Comparison of ENCODE assay signal across 13 cellular contexts in genomic region chr10:17144032-17144431, GRCh38.
"Had no signal": no experiment of that assay in that cellular context is flagged by ENCODE, and none has a peak within 500 bp of the region (broad histone marks: within the 10 kb centered on the region; RNA-seq: fewer than 3 reads in every experiment).

No MANE protein-coding gene starts in this region.

- H3K27me3 Mint-ChIP-seq: memory B cell, type B pancreatic cell had no signal

- H3K36me3 ChIP-seq: cardiac muscle cell, esophagus squamous epithelium had no signal

- H3K4me3 ChIP-seq: cardiac muscle cell, esophagus squamous epithelium, skin epidermis had no signal

- H3K4me1 ChIP-seq: esophagus squamous epithelium had no signal

- H3K27ac ChIP-seq: cardiac muscle cell, esophagus squamous epithelium, skin epidermis had no signal

- ATAC-seq: left ventricle myocardium superior, natural killer cell, right cardiac atrium had no signal

- H3K27me3 ChIP-seq: cardiac muscle cell, esophagus squamous epithelium had no signal

- H3K9me3 ChIP-seq: esophagus squamous epithelium had no signal

- H3K27ac Mint-ChIP-seq: memory B cell, natural killer cell, progenitor cell of endocrine pancreas, type B pancreatic cell had no signal

- H3K4me3 Mint-ChIP-seq: memory B cell, natural killer cell, type B pancreatic cell had no signal

- H3K9me3 Mint-ChIP-seq: natural killer cell; T-helper 2 cell treated with Interferon-gamma antibody and Interleukin-4, amounts not matched to agents 5 μg/mL and 100 μg/mL, for 36 hours had no signal

- DNase-seq: activated CD4-positive, CD25-positive, alpha-beta regulatory T cell; esophagus squamous epithelium; kidney glomerular epithelial cell; left ventricle myocardium superior; natural killer cell; right cardiac atrium; stimulated activated naive CD4-positive, alpha-beta T cell had no signal

- H3K4me1 Mint-ChIP-seq: memory B cell, natural killer cell had no signal

- H3K36me3 Mint-ChIP-seq: type B pancreatic cell had no signal
